1 cellular context compared by ENCODE assay signal in genomic region chr16:20676268-20676828, GRCh38.
A peak's percentile ranks its signal among the peaks of the same experiment; 100 is the strongest.
TF ChIP-seq lines count a peak whose summit lies in the region.

No MANE protein-coding gene starts in this region.

TF ChIP-seq in HepG2, 621 proteins besides CTCF, POLR2A, EP300 and RAD21:
- TF ChIP-seq BRD4 (CRISPR knock-in tag; IDR thresholded peaks at IDR 0.05) (no peak), ATAD3A (CRISPR knock-in tag; IDR thresholded peaks at IDR 0.05) (no peak), ZNF432 (CRISPR knock-in tag; IDR thresholded peaks at IDR 0.05; ENCODE audit: borderline replicate concordance) (no peak), HBP1 (CRISPR knock-in tag; IDR thresholded peaks at IDR 0.05; ENCODE audit: low read depth) (0 out of 2 replicates have a peak, but pooled peaks have one; percentile 7), KAT7 (CRISPR knock-in tag; IDR thresholded peaks at IDR 0.05; ENCODE audit: borderline replicate concordance) (no peak), PAF1 (CRISPR knock-in tag; IDR thresholded peaks at IDR 0.05) (no peak), CEBPB (IDR thresholded peaks at IDR 0.05; ENCODE audit: borderline replicate concordance, low read depth, low read length) (no peak), ZNF430 (CRISPR knock-in tag; IDR thresholded peaks at IDR 0.05) (peak; percentile 77; the same call in 1 of the 2 replicates), TCF7 (IDR thresholded peaks at IDR 0.05; ENCODE audit: low read depth) (no peak), ZKSCAN8 (CRISPR knock-in tag; IDR thresholded peaks at IDR 0.05; ENCODE audit: borderline replicate concordance) (0 out of 2 replicates have a peak, but pooled peaks have one; percentile 40), ZNF746 (CRISPR knock-in tag; IDR thresholded peaks at IDR 0.05) (no peak), ZNF383 (CRISPR knock-in tag; IDR thresholded peaks at IDR 0.05; ENCODE audit: borderline replicate concordance) (0 out of 2 replicates have a peak, but pooled peaks have one; percentile 0), ZNF7 (CRISPR knock-in tag; IDR thresholded peaks at IDR 0.05) (no peak), JDP2 (CRISPR knock-in tag; IDR thresholded peaks at IDR 0.05; ENCODE audit: borderline replicate concordance) (no peak), ZNF646 (CRISPR knock-in tag; IDR thresholded peaks at IDR 0.05) (no peak), TGIF2 (CRISPR knock-in tag; IDR thresholded peaks at IDR 0.05) (0 out of 2 replicates have a peak, but pooled peaks have one; percentile 9), ZNF652 (CRISPR knock-in tag; IDR thresholded peaks at IDR 0.05; ENCODE audit: borderline replicate concordance, low read depth) (peak; percentile 81; the same call in 1 of the 2 replicates), IRF2 (CRISPR knock-in tag; IDR thresholded peaks at IDR 0.05) (0 out of 2 replicates have a peak, but pooled peaks have one; percentile 12), CERS6 (CRISPR knock-in tag; IDR thresholded peaks at IDR 0.05) (no peak), ZNF569 (CRISPR knock-in tag; IDR thresholded peaks at IDR 0.05; ENCODE audit: borderline replicate concordance) (0 out of 2 replicates have a peak, but pooled peaks have one; percentile 58), ZUFSP (CRISPR knock-in tag; IDR thresholded peaks at IDR 0.05; ENCODE audit: borderline replicate concordance) (no peak), GPN1 (CRISPR knock-in tag; IDR thresholded peaks at IDR 0.05; ENCODE audit: borderline replicate concordance) (no peak), TBP (CRISPR knock-in tag; IDR thresholded peaks at IDR 0.05) (no peak), SAP130 (CRISPR knock-in tag; IDR thresholded peaks at IDR 0.05; ENCODE audit: low read depth) (peak; percentile 54; the same call in 1 of the 2 replicates), ZNF501 (CRISPR knock-in tag; IDR thresholded peaks at IDR 0.05) (0 out of 2 replicates have a peak, but pooled peaks have one; percentile 35), XRCC5 (optimal IDR thresholded peaks at IDR 0.05; ENCODE audit: low read length) (peak; percentile 48), RELA (CRISPR knock-in tag; IDR thresholded peaks at IDR 0.05) (no peak), ZNF556 (CRISPR knock-in tag; IDR thresholded peaks at IDR 0.05; ENCODE audit: borderline replicate concordance) (0 out of 2 replicates have a peak, but pooled peaks have one; percentile 1), ZNF335 (CRISPR knock-in tag; IDR thresholded peaks at IDR 0.05) (no peak), NFYC (CRISPR knock-in tag; IDR thresholded peaks at IDR 0.05) (no peak), HOMEZ (CRISPR knock-in tag; IDR thresholded peaks at IDR 0.05; ENCODE audit: low read depth) (0 out of 2 replicates have a peak, but pooled peaks have one; percentile 4), ZNF605 (CRISPR knock-in tag; IDR thresholded peaks at IDR 0.05) (peak; percentile 54; the same call in 1 of the 2 replicates), ZNF333 (CRISPR knock-in tag; IDR thresholded peaks at IDR 0.05; ENCODE audit: borderline replicate concordance) (no peak), GZF1 (CRISPR knock-in tag; IDR thresholded peaks at IDR 0.05) (0 out of 2 replicates have a peak, but pooled peaks have one; percentile 44), ZNF580 (CRISPR knock-in tag; IDR thresholded peaks at IDR 0.05; ENCODE audit: borderline replicate concordance, low read depth) (0 out of 2 replicates have a peak, but pooled peaks have one; percentile 8), PHF21A (CRISPR knock-in tag; IDR thresholded peaks at IDR 0.05) (0 out of 2 replicates have a peak, but pooled peaks have one; percentile 17), ZNF337 (CRISPR knock-in tag; IDR thresholded peaks at IDR 0.05; ENCODE audit: borderline replicate concordance, low read depth) (no peak), TIGD3 (CRISPR knock-in tag; IDR thresholded peaks at IDR 0.05; ENCODE audit: borderline replicate concordance) (peak; percentile 64; the same call in 1 of the 2 replicates), RFX3 (CRISPR knock-in tag; IDR thresholded peaks at IDR 0.05) (no peak), ZFX (CRISPR knock-in tag; IDR thresholded peaks at IDR 0.05; ENCODE audit: low read depth) (0 out of 2 replicates have a peak, but pooled peaks have one; percentile 22), ZNF230 (CRISPR knock-in tag; IDR thresholded peaks at IDR 0.05) (0 out of 2 replicates have a peak, but pooled peaks have one; percentile 58), HNF4A (CRISPR knock-in tag; IDR thresholded peaks at IDR 0.05) (0 out of 2 replicates have a peak, but pooled peaks have one; percentile 12), RXRB (CRISPR knock-in tag; IDR thresholded peaks at IDR 0.05; ENCODE audit: borderline replicate concordance) (no peak), ZFP36L2 (CRISPR knock-in tag; IDR thresholded peaks at IDR 0.05) (no peak), ZNF772 (CRISPR knock-in tag; IDR thresholded peaks at IDR 0.05) (no peak), ZFP36L1 (CRISPR knock-in tag; IDR thresholded peaks at IDR 0.05) (no peak), HMGXB4 (CRISPR knock-in tag; IDR thresholded peaks at IDR 0.05; ENCODE audit: borderline replicate concordance in 1 of 2, low read depth in 1 of 2) (0 out of 4 replicates have a peak, but pooled peaks of 1 of the 2 experiments have one; percentile 20), ZNF713 (CRISPR knock-in tag; IDR thresholded peaks at IDR 0.05) (no peak)
